1 cellular context compared by ENCODE assay signal in the genomic region with DNA sequence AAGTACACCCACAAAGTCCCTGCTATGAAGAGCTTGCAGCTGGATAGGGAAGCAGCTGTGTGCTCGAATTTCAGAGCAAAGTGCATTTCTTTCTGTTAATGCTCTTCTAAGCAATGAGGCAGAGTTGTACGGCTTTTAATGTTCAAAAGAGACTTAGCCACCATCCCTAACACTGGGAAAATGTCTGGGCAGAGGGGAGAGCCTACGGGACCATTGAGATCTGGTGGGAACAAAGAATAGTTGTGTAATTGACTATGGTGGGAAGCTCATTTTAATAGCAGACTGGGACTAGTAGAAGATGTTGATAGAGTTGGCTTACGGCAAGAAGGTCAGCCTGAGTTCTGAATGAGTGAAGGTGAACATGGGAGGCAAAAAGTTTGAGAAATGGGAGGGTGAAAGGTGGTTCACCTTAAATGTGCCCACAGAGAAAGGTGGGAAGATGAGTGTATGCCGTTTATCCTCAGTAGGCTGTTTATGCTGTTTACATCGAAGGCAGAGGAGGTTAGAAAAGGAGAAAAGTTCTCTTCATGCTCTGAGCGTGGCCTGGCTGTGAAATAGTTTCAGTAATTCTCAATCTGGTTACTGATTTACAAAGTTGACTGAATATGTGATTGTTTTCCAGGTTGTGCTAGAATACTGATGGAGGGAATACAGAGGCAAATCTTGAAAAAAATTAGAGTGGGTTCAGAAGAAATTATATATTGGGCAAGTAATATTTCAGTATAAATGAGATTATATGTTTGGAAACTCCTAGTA.
TF ChIP-seq lines count a peak whose summit lies in the region.

No MANE protein-coding gene starts in this region.

TF ChIP-seq in HepG2, 621 proteins besides CTCF, POLR2A, EP300 and RAD21 (continued from another document and continues in another):
- TF ChIP-seq, protein P1, sequence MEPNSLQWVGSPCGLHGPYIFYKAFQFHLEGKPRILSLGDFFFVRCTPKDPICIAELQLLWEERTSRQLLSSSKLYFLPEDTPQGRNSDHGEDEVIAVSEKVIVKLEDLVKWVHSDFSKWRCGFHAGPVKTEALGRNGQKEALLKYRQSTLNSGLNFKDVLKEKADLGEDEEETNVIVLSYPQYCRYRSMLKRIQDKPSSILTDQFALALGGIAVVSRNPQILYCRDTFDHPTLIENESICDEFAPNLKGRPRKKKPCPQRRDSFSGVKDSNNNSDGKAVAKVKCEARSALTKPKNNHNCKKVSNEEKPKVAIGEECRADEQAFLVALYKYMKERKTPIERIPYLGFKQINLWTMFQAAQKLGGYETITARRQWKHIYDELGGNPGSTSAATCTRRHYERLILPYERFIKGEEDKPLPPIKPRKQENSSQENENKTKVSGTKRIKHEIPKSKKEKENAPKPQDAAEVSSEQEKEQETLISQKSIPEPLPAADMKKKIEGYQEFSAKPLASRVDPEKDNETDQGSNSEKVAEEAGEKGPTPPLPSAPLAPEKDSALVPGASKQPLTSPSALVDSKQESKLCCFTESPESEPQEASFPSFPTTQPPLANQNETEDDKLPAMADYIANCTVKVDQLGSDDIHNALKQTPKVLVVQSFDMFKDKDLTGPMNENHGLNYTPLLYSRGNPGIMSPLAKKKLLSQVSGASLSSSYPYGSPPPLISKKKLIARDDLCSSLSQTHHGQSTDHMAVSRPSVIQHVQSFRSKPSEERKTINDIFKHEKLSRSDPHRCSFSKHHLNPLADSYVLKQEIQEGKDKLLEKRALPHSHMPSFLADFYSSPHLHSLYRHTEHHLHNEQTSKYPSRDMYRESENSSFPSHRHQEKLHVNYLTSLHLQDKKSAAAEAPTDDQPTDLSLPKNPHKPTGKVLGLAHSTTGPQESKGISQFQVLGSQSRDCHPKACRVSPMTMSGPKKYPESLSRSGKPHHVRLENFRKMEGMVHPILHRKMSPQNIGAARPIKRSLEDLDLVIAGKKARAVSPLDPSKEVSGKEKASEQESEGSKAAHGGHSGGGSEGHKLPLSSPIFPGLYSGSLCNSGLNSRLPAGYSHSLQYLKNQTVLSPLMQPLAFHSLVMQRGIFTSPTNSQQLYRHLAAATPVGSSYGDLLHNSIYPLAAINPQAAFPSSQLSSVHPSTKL (CRISPR knock-in tag; IDR thresholded peaks at IDR 0.05), result no peak
- TF ChIP-seq ATF3 (CRISPR knock-in tag; IDR thresholded peaks at IDR 0.05) (no peak), ZMAT3 (CRISPR knock-in tag; conservative IDR thresholded peaks at IDR 0.05) (no peak), ARHGAP35 (CRISPR knock-in tag; IDR thresholded peaks at IDR 0.05; ENCODE audit: borderline replicate concordance) (no peak), ZSCAN9 (CRISPR knock-in tag; IDR thresholded peaks at IDR 0.05; ENCODE audit: borderline replicate concordance) (no peak), NFKBIZ (CRISPR knock-in tag; IDR thresholded peaks at IDR 0.05) (no peak), ZBTB38 (CRISPR knock-in tag; IDR thresholded peaks at IDR 0.05) (no peak), ZHX1 (CRISPR knock-in tag; IDR thresholded peaks at IDR 0.05; ENCODE audit: low read depth) (no peak), RXRB (CRISPR knock-in tag; IDR thresholded peaks at IDR 0.05; ENCODE audit: borderline replicate concordance) (no peak; the same call in 1 of the 2 replicates), ZNF782 (CRISPR knock-in tag; IDR thresholded peaks at IDR 0.05; ENCODE audit: borderline replicate concordance) (no peak), REXO4 (CRISPR knock-in tag; IDR thresholded peaks at IDR 0.05; ENCODE audit: borderline replicate concordance) (no peak), ZNF605 (CRISPR knock-in tag; IDR thresholded peaks at IDR 0.05) (no peak), BCLAF1 (IDR thresholded peaks at IDR 0.05) (no peak), ZNF44 (CRISPR knock-in tag; IDR thresholded peaks at IDR 0.05) (no peak), ZNF484 (CRISPR knock-in tag; IDR thresholded peaks at IDR 0.05; ENCODE audit: borderline replicate concordance, low read depth) (no peak), KAT2B (IDR thresholded peaks at IDR 0.05; ENCODE audit: borderline replicate concordance, low read depth, low read length) (no peak), FIP1L1 (IDR thresholded peaks at IDR 0.05; ENCODE audit: borderline replicate concordance, insufficient read depth, low read depth, low read length) (no peak), CREB1 (IDR thresholded peaks at IDR 0.05) (no peak), CREB1 (CRISPR knock-in tag; IDR thresholded peaks at IDR 0.05) (peak; percentile 32; the same call in 1 of the 2 replicates), ZNF430 (CRISPR knock-in tag; IDR thresholded peaks at IDR 0.05) (no peak), IKZF5 (CRISPR knock-in tag; IDR thresholded peaks at IDR 0.05) (no peak), CHCHD3 (CRISPR knock-in tag; IDR thresholded peaks at IDR 0.05) (no peak), PAF1 (CRISPR knock-in tag; IDR thresholded peaks at IDR 0.05) (no peak)
- TF ChIP-seq, protein P2, sequence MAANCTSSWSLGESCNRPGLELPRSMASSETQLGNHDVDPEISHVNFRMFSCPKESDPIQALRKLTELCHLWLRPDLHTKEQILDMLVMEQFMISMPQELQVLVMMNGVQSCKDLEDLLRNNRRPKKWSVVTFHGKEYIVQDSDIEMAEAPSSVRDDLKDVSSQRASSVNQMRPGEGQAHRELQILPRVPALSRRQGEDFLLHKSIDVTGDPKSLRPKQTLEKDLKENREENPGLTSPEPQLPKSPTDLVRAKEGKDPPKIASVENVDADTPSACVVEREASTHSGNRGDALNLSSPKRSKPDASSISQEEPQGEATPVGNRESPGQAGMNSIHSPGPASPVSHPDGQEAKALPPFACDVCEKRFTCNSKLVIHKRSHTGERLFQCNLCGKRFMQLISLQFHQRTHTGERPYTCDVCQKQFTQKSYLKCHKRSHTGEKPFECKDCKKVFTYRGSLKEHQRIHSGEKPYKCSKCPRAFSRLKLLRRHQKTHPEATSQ (CRISPR knock-in tag; IDR thresholded peaks at IDR 0.05; ENCODE audit: borderline replicate concordance), result 0 out of 2 replicates have a peak, but pooled peaks have one; percentile 47
- TF ChIP-seq, protein P3, sequence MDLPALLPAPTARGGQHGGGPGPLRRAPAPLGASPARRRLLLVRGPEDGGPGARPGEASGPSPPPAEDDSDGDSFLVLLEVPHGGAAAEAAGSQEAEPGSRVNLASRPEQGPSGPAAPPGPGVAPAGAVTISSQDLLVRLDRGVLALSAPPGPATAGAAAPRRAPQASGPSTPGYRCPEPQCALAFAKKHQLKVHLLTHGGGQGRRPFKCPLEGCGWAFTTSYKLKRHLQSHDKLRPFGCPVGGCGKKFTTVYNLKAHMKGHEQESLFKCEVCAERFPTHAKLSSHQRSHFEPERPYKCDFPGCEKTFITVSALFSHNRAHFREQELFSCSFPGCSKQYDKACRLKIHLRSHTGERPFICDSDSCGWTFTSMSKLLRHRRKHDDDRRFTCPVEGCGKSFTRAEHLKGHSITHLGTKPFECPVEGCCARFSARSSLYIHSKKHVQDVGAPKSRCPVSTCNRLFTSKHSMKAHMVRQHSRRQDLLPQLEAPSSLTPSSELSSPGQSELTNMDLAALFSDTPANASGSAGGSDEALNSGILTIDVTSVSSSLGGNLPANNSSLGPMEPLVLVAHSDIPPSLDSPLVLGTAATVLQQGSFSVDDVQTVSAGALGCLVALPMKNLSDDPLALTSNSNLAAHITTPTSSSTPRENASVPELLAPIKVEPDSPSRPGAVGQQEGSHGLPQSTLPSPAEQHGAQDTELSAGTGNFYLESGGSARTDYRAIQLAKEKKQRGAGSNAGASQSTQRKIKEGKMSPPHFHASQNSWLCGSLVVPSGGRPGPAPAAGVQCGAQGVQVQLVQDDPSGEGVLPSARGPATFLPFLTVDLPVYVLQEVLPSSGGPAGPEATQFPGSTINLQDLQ (CRISPR knock-in tag; IDR thresholded peaks at IDR 0.05), result no peak
- TF ChIP-seq, protein P4, sequence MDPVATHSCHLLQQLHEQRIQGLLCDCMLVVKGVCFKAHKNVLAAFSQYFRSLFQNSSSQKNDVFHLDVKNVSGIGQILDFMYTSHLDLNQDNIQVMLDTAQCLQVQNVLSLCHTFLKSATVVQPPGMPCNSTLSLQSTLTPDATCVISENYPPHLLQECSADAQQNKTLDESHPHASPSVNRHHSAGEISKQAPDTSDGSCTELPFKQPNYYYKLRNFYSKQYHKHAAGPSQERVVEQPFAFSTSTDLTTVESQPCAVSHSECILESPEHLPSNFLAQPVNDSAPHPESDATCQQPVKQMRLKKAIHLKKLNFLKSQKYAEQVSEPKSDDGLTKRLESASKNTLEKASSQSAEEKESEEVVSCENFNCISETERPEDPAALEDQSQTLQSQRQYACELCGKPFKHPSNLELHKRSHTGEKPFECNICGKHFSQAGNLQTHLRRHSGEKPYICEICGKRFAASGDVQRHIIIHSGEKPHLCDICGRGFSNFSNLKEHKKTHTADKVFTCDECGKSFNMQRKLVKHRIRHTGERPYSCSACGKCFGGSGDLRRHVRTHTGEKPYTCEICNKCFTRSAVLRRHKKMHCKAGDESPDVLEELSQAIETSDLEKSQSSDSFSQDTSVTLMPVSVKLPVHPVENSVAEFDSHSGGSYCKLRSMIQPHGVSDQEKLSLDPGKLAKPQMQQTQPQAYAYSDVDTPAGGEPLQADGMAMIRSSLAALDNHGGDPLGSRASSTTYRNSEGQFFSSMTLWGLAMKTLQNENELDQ (CRISPR knock-in tag; IDR thresholded peaks at IDR 0.05; ENCODE audit: borderline replicate concordance), result no peak
